ENCODE assay signal across 1 cellular context in the genomic region with DNA sequence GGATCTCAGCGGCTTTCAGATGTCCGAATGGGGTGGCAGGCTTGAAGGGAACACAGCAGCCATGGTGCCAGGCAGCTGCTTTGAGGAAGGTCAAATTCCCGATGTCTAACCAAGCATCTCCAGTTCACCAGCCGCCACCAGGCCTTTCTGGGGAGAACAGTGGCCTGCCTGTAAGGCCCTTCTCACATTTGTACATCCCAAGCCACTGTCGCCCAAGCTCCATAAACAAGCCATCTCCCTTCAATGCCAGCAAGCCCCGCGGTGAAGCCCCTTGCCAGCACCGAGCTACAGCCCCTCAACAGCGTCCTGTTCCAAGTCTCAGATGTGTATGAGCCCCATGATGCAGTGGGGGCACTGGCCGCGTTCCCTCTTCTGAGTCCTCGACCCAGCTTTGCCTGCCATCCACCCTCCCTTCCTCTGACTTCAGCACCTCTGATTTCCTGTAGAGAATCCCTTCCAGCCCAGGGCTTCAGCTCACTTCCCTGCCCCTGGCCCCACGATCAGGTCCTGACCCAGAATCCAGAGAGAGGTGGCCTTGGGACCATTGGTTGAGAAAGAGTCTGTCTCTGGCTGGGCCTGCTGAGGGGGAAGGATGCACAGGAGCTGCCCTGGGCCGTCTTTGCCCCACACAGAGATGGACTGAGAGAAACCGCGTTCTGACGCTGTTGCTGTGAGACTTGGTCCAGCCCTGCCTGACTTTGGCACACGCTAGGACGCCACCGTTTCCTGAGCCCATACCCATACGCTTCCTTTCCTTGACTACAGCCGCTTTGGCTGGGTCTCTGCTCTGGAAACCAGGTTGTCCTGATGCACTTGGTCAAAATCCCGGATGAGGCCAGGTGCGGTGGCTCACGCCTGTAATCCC.
TF ChIP-seq lines count a peak whose summit lies in the region.

No MANE protein-coding gene starts in this region.

TF ChIP-seq in GM23338, 12 proteins besides CTCF, POLR2A, EP300 and RAD21 (continued from another document):
- TF ChIP-seq REST (IDR thresholded peaks at IDR 0.05; ENCODE audit: unreplicated experiment) (no peak), NANOG (IDR thresholded peaks at IDR 0.05; ENCODE audit: borderline replicate concordance) (no peak), JUNB (IDR thresholded peaks at IDR 0.05; ENCODE audit: unreplicated experiment) (no peak), ZNF331 (CRISPR knock-in tag; IDR thresholded peaks at IDR 0.05; ENCODE audit: low read depth) (no peak), STAT1 (IDR thresholded peaks at IDR 0.05; ENCODE audit: unreplicated experiment) (no peak), CREB1 (CRISPR knock-in tag; IDR thresholded peaks at IDR 0.05; ENCODE audit: low read depth) (no peak), EZH2 (IDR thresholded peaks at IDR 0.05; ENCODE audit: low read depth, unreplicated experiment) (no peak), EZH2phosphoT487 (IDR thresholded peaks at IDR 0.05; ENCODE audit: unreplicated experiment) (no peak)
- TF ChIP-seq, protein P1, sequence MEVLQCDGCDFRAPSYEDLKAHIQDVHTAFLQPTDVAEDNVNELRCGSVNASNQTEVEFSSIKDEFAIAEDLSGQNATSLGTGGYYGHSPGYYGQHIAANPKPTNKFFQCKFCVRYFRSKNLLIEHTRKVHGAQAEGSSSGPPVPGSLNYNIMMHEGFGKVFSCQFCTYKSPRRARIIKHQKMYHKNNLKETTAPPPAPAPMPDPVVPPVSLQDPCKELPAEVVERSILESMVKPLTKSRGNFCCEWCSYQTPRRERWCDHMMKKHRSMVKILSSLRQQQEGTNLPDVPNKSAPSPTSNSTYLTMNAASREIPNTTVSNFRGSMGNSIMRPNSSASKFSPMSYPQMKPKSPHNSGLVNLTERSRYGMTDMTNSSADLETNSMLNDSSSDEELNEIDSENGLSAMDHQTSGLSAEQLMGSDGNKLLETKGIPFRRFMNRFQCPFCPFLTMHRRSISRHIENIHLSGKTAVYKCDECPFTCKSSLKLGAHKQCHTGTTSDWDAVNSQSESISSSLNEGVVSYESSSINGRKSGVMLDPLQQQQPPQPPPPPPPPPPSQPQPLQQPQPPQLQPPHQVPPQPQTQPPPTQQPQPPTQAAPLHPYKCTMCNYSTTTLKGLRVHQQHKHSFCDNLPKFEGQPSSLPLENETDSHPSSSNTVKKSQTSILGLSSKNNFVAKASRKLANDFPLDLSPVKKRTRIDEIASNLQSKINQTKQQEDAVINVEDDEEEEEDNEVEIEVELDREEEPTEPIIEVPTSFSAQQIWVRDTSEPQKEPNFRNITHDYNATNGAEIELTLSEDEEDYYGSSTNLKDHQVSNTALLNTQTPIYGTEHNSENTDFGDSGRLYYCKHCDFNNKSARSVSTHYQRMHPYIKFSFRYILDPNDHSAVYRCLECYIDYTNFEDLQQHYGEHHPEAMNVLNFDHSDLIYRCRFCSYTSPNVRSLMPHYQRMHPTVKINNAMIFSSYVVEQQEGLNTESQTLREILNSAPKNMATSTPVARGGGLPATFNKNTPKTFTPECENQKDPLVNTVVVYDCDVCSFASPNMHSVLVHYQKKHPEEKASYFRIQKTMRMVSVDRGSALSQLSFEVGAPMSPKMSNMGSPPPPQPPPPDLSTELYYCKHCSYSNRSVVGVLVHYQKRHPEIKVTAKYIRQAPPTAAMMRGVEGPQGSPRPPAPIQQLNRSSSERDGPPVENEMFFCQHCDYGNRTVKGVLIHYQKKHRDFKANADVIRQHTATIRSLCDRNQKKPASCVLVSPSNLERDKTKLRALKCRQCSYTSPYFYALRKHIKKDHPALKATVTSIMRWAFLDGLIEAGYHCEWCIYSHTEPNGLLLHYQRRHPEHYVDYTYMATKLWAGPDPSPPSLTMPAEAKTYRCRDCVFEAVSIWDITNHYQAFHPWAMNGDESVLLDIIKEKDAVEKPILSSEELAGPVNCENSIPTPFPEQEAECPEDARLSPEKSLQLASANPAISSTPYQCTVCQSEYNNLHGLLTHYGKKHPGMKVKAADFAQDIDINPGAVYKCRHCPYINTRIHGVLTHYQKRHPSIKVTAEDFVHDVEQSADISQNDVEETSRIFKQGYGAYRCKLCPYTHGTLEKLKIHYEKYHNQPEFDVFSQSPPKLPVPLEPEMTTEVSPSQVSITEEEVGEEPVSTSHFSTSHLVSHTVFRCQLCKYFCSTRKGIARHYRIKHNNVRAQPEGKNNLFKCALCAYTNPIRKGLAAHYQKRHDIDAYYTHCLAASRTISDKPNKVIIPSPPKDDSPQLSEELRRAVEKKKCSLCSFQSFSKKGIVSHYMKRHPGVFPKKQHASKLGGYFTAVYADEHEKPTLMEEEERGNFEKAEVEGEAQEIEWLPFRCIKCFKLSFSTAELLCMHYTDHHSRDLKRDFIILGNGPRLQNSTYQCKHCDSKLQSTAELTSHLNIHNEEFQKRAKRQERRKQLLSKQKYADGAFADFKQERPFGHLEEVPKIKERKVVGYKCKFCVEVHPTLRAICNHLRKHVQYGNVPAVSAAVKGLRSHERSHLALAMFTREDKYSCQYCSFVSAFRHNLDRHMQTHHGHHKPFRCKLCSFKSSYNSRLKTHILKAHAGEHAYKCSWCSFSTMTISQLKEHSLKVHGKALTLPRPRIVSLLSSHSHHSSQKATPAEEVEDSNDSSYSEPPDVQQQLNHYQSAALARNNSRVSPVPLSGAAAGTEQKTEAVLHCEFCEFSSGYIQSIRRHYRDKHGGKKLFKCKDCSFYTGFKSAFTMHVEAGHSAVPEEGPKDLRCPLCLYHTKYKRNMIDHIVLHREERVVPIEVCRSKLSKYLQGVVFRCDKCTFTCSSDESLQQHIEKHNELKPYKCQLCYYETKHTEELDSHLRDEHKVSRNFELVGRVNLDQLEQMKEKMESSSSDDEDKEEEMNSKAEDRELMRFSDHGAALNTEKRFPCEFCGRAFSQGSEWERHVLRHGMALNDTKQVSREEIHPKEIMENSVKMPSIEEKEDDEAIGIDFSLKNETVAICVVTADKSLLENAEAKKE (CRISPR knock-in tag; IDR thresholded peaks at IDR 0.05) = no peak
